9 cellular contexts compared by ENCODE assay signal in the genomic region with DNA sequence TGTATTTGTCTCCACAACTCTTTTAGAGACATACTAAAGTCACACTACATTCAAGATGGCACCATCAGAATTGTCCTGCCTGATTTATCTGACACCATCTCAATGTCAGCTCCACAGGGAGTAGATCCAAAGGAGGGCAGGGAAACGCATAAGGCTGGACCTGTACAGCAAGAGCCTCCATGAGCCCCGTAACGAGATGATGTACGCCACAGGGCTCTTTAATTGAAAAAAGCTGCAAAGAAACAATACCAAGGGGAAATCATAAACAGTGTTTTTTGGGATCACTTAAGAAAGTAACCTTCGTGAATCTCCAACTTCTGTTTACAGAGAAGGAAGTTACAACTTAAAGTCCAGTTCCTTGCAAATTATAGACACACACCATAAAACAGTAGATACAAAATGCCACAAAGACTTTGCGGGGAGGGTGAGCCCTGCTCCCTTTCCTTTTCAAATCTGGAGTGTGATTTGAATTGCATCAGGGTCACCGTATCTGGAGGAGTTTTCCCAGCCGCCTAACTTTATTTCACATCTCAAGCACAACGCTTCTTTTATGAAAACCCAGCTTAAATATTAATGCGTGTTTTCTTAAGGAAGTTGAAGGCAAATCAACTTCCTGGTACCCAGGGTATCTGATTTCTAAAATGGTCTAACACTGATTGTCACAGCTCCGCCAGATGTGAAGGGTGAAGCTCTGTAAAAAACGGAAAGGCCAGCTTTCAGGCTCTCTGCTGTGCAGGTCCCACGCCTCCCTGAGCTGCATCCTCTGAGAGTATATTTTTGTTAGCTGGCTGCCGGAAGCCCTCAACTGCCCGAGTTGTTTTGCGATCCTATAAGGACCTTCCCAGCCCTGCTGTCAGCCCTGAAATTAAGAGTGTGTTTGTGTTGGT.
DNase-seq lines count a peak whose midpoint lies in the region; ATAC-seq and TF ChIP-seq lines count a peak whose summit lies in the region.
"Had no signal": no experiment of that assay in that cellular context is flagged by ENCODE, and none has a peak within 500 bp of the region (broad histone marks: within the 10 kb centered on the region; RNA-seq: fewer than 3 reads in every experiment).

No MANE protein-coding gene starts in this region.

- no peaks in the 10 kb centered on the region for H3K9me3 Mint-ChIP-seq in Calu3 (ENCODE audit: low read depth, unreplicated experiment)

- H3K4me1 ChIP-seq in testis: peaks cover 9% of the 10 kb centered on the region

- no peak for TF ChIP-seq POLR2A in testis (IDR thresholded peaks at IDR 0.05)

- ATAC-seq in GM19455 (IDR thresholded peaks at IDR 0.05; ENCODE audit: unreplicated experiment): peak; percentile 89
- peak; percentile 92 for ATAC-seq in HG03457 (IDR thresholded peaks at IDR 0.05; ENCODE audit: unreplicated experiment)

- no peaks in the 10 kb centered on the region for H3K36me3 ChIP-seq in testis (ENCODE audit: low read depth, missing control alignments)

- 10 to 19% methylated on average over 16 of the region's 16 CpGs for WGBS in testis, 2 donors

- TSS peak; percentile 51 for BruUV-seq in Calu3 (replicated peaks; lab: Mats Ljungman, UMichigan)

- H3K27me3 ChIP-seq in testis: no peaks in the 10 kb centered on the region

- H3K27me3 Mint-ChIP-seq in Calu3 (ENCODE audit: unreplicated experiment): no peaks in the 10 kb centered on the region

- H3K27ac Mint-ChIP-seq in Calu3 (ENCODE audit: unreplicated experiment): peak overlapping the region; percentile 63

- peak overlapping the region; percentile 53 for H3K4me3 Mint-ChIP-seq in Calu3 (ENCODE audit: low read depth, unreplicated experiment)

- H3K9me3 ChIP-seq in testis: no peaks in the 10 kb centered on the region

- no peak overlapping the region for H3K4me3 ChIP-seq in testis

- peaks cover 11% of the 10 kb centered on the region for H3K36me3 Mint-ChIP-seq in Calu3 (ENCODE audit: insufficient read depth, unreplicated experiment)

- H3K4me1 Mint-ChIP-seq in Calu3 (ENCODE audit: low read depth, unreplicated experiment): peaks cover 23% of the 10 kb centered on the region

- CTCF ChIA-PET in Calu3 (lab: Charles Lee): interaction anchor here (0.9 kb wide), 1 partner anchor 8 kb away, joined by 3 read pairs; no protein-coding TSS in a partner anchor

- peak overlapping the region in 1 of 2 donors; percentile 22 for H3K27ac ChIP-seq in testis
- H3K27ac ChIP-seq: HL-60 had no signal

- TF ChIP-seq CTCF in Calu3 (IDR thresholded peaks at IDR 0.05; ENCODE audit: unreplicated experiment) (no peak), testis (IDR thresholded peaks at IDR 0.05) (no peak)

- peak; percentile 40 for DNase-seq in Calu3
- peak; percentile 70 for DNase-seq in fibroblast of peridontal ligament (ENCODE audit: extremely low read depth)
- DNase-seq in testis: peak; percentile 26
- DNase-seq in activated gamma-delta T cell (lab: John Stamatoyannopoulos, UW): no peak
- DNase-seq in activated CD8-positive, alpha-beta memory T cell treated with anti-CD3 and anti-CD28 coated beads for 24 hours: no peak
- DNase-seq in SKM-1 treated with dmso at 0.1 percent for 144 hours (lab: John Stamatoyannopoulos, UW; ENCODE audit: unreplicated experiment): no peak

- intact Hi-C loops in Calu3 (cut with micrococcal nuclease; ENCODE audit: unreplicated experiment) (no loop called here), testis (cut with DNase I; ENCODE audit: low total_unique reads) (no loop called here)

Comparison
In these comparisons a context has a peak if more than half of its experiments do, and no peak if none do; other contexts are left out.
1. DNase-seq: peak in Calu3 (single experiment), fibroblast of peridontal ligament (single experiment) and testis (single experiment); none in activated gamma-delta T cell (single experiment), activated CD8-positive, alpha-beta memory T cell treated with anti-CD3 and anti-CD28 coated beads for 24 hours (single experiment) and SKM-1 treated with dmso at 0.1 percent for 144 hours (single experiment).